ENCODE assay signal across 2 cellular contexts in the genomic region with DNA sequence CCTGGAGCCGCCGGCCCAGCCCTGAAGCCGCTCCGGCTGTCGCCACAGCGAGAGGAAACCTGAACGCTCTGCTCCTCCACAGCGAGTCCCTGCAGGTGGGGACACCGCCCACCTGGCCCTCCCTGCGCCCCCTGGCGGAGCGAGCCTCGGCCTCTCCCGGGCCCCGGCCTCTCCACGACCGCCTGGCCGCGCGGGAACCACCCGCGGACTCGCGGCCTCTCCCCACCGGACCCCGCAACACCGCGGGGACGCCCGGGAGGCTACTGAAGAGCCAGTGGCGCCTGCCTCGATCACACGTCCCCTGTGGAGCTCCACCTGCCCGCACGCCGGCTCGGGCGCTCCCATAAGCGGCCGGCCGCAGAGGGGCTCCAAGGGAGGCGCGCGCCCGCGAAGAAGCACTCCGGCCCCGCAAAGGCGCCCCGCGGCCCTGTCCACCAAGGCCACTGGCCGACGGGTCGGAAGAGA.
TF ChIP-seq lines count a peak whose summit lies in the region.

No MANE protein-coding gene starts in this region.

TF ChIP-seq in A549, 52 proteins besides CTCF, POLR2A, EP300 and RAD21 (continued from another document):
- TF ChIP-seq, protein P1, sequence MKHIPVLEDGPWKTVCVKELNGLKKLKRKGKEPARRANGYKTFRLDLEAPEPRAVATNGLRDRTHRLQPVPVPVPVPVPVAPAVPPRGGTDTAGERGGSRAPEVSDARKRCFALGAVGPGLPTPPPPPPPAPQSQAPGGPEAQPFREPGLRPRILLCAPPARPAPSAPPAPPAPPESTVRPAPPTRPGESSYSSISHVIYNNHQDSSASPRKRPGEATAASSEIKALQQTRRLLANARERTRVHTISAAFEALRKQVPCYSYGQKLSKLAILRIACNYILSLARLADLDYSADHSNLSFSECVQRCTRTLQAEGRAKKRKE (CRISPR knock-in tag; IDR thresholded peaks at IDR 0.05; ENCODE audit: low read depth), result no peak
- TF ChIP-seq SREBF2 (IDR thresholded peaks at IDR 0.05), result no peak
- TF ChIP-seq SMC3 (IDR thresholded peaks at IDR 0.05), result peak; percentile 93
- TF ChIP-seq, protein P2, sequence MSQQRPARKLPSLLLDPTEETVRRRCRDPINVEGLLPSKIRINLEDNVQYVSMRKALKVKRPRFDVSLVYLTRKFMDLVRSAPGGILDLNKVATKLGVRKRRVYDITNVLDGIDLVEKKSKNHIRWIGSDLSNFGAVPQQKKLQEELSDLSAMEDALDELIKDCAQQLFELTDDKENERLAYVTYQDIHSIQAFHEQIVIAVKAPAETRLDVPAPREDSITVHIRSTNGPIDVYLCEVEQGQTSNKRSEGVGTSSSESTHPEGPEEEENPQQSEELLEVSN (IDR thresholded peaks at IDR 0.05; ENCODE audit: borderline replicate concordance, low read depth), result peak; percentile 52; the same call in 1 of the 2 replicates
- no peak for TF ChIP-seq ESRRA (IDR thresholded peaks at IDR 0.05; ENCODE audit: borderline replicate concordance, low read length)
- TF ChIP-seq, protein P3, sequence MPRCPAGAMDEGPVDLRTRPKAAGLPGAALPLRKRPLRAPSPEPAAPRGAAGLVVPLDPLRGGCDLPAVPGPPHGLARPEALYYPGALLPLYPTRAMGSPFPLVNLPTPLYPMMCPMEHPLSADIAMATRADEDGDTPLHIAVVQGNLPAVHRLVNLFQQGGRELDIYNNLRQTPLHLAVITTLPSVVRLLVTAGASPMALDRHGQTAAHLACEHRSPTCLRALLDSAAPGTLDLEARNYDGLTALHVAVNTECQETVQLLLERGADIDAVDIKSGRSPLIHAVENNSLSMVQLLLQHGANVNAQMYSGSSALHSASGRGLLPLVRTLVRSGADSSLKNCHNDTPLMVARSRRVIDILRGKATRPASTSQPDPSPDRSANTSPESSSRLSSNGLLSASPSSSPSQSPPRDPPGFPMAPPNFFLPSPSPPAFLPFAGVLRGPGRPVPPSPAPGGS (IDR thresholded peaks at IDR 0.05), result no peak
- no peak for TF ChIP-seq CBX2 (IDR thresholded peaks at IDR 0.05; ENCODE audit: borderline replicate concordance, low read depth)
- no peak for TF ChIP-seq KDM5A (IDR thresholded peaks at IDR 0.05)
- TF ChIP-seq, protein P4, sequence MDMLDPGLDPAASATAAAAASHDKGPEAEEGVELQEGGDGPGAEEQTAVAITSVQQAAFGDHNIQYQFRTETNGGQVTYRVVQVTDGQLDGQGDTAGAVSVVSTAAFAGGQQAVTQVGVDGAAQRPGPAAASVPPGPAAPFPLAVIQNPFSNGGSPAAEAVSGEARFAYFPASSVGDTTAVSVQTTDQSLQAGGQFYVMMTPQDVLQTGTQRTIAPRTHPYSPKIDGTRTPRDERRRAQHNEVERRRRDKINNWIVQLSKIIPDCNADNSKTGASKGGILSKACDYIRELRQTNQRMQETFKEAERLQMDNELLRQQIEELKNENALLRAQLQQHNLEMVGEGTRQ (IDR thresholded peaks at IDR 0.05), result no peak
- TF ChIP-seq, protein P5, sequence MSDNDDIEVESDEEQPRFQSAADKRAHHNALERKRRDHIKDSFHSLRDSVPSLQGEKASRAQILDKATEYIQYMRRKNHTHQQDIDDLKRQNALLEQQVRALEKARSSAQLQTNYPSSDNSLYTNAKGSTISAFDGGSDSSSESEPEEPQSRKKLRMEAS (IDR thresholded peaks at IDR 0.05), result 0 out of 2 replicates have a peak, but pooled peaks have one; percentile 25
- TF ChIP-seq ZSCAN20 (CRISPR knock-in tag; IDR thresholded peaks at IDR 0.05), result no peak
- no peak for TF ChIP-seq EHMT2 (IDR thresholded peaks at IDR 0.05; ENCODE audit: low read depth)
- no peak for TF ChIP-seq FOSB (CRISPR knock-in tag; IDR thresholded peaks at IDR 0.05)
- no peak for TF ChIP-seq RNF2 (IDR thresholded peaks at IDR 0.05; ENCODE audit: borderline replicate concordance, low read depth)
- TF ChIP-seq ZFP36 (IDR thresholded peaks at IDR 0.05; ENCODE audit: borderline replicate concordance, partially characterized antibody), result no peak
- no peak for TF ChIP-seq FOXS1 (CRISPR knock-in tag; IDR thresholded peaks at IDR 0.05)
- TF ChIP-seq JUNB (IDR thresholded peaks at IDR 0.05), result no peak

TF ChIP-seq in HEK293, 187 proteins besides CTCF, POLR2A, EP300 and RAD21 (continued from another document and continues in another):
- TF ChIP-seq, protein P6, sequence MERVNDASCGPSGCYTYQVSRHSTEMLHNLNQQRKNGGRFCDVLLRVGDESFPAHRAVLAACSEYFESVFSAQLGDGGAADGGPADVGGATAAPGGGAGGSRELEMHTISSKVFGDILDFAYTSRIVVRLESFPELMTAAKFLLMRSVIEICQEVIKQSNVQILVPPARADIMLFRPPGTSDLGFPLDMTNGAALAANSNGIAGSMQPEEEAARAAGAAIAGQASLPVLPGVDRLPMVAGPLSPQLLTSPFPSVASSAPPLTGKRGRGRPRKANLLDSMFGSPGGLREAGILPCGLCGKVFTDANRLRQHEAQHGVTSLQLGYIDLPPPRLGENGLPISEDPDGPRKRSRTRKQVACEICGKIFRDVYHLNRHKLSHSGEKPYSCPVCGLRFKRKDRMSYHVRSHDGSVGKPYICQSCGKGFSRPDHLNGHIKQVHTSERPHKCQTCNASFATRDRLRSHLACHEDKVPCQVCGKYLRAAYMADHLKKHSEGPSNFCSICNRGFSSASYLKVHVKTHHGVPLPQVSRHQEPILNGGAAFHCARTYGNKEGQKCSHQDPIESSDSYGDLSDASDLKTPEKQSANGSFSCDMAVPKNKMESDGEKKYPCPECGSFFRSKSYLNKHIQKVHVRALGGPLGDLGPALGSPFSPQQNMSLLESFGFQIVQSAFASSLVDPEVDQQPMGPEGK (tag by site-specific recombination; IDR thresholded peaks at IDR 0.05), result peak; percentile 62; the same call in 1 of the 2 replicates
- TF ChIP-seq GFI1B (tag by site-specific recombination; IDR thresholded peaks at IDR 0.05) (no peak), ZNF660 (tag by site-specific recombination; IDR thresholded peaks at IDR 0.05) (peak; percentile 55; the same call in 1 of the 2 replicates), ZNF600 (tag by site-specific recombination; IDR thresholded peaks at IDR 0.05) (peak; percentile 69), ZSCAN16 (tag by site-specific recombination; IDR thresholded peaks at IDR 0.05) (no peak), ZNF335 (tag by site-specific recombination; conservative IDR thresholded peaks at IDR 0.05) (peak; percentile 58), ZNF768 (tag by site-specific recombination; IDR thresholded peaks at IDR 0.05) (no peak), ZIC2 (tag by site-specific recombination; IDR thresholded peaks at IDR 0.05) (peak; percentile 92), ZXDB (tag by site-specific recombination; IDR thresholded peaks at IDR 0.05) (peak; percentile 49; the same call in 1 of the 2 replicates), ZBTB48 (tag by site-specific recombination; IDR thresholded peaks at IDR 0.05) (no peak), GLIS1 (tag by site-specific recombination; IDR thresholded peaks at IDR 0.05) (peak; percentile 76), ZNF24 (tag by site-specific recombination; IDR thresholded peaks at IDR 0.05) (no peak), SCRT2 (tag by site-specific recombination; IDR thresholded peaks at IDR 0.05) (peak; percentile 64), ZEB2 (tag by site-specific recombination; IDR thresholded peaks at IDR 0.05) (peak; percentile 83), ZFHX2 (tag by site-specific recombination; conservative IDR thresholded peaks at IDR 0.05) (peak; percentile 71), BCL11B (tag by site-specific recombination; IDR thresholded peaks at IDR 0.05; ENCODE audit: low read depth) (no peak), KLF10 (tag by site-specific recombination; IDR thresholded peaks at IDR 0.05) (peak; percentile 72), MZF1 (tag by site-specific recombination; IDR thresholded peaks at IDR 0.05; ENCODE audit: borderline replicate concordance) (0 out of 2 replicates have a peak, but pooled peaks have one; percentile 17), KLF7 (tag by site-specific recombination; IDR thresholded peaks at IDR 0.05; ENCODE audit: borderline replicate concordance) (peak; percentile 79; the same call in 1 of the 2 replicates), SP3 (tag by site-specific recombination; IDR thresholded peaks at IDR 0.05) (0 out of 2 replicates have a peak, but pooled peaks have one; percentile 15), ZNF76 (tag by site-specific recombination; IDR thresholded peaks at IDR 0.05; ENCODE audit: borderline replicate concordance, low read depth) (peak; percentile 34; the same call in 1 of the 2 replicates), KLF9 (tag by site-specific recombination; IDR thresholded peaks at IDR 0.05; ENCODE audit: low read depth) (peak; percentile 88), ZBTB8A (tag by site-specific recombination; IDR thresholded peaks at IDR 0.05) (peak; percentile 75)
- TF ChIP-seq, protein P7, sequence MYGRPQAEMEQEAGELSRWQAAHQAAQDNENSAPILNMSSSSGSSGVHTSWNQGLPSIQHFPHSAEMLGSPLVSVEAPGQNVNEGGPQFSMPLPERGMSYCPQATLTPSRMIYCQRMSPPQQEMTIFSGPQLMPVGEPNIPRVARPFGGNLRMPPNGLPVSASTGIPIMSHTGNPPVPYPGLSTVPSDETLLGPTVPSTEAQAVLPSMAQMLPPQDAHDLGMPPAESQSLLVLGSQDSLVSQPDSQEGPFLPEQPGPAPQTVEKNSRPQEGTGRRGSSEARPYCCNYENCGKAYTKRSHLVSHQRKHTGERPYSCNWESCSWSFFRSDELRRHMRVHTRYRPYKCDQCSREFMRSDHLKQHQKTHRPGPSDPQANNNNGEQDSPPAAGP (tag by site-specific recombination; IDR thresholded peaks at IDR 0.05), result 0 out of 2 replicates have a peak, but pooled peaks have one; percentile 11
- TF ChIP-seq, protein P8, sequence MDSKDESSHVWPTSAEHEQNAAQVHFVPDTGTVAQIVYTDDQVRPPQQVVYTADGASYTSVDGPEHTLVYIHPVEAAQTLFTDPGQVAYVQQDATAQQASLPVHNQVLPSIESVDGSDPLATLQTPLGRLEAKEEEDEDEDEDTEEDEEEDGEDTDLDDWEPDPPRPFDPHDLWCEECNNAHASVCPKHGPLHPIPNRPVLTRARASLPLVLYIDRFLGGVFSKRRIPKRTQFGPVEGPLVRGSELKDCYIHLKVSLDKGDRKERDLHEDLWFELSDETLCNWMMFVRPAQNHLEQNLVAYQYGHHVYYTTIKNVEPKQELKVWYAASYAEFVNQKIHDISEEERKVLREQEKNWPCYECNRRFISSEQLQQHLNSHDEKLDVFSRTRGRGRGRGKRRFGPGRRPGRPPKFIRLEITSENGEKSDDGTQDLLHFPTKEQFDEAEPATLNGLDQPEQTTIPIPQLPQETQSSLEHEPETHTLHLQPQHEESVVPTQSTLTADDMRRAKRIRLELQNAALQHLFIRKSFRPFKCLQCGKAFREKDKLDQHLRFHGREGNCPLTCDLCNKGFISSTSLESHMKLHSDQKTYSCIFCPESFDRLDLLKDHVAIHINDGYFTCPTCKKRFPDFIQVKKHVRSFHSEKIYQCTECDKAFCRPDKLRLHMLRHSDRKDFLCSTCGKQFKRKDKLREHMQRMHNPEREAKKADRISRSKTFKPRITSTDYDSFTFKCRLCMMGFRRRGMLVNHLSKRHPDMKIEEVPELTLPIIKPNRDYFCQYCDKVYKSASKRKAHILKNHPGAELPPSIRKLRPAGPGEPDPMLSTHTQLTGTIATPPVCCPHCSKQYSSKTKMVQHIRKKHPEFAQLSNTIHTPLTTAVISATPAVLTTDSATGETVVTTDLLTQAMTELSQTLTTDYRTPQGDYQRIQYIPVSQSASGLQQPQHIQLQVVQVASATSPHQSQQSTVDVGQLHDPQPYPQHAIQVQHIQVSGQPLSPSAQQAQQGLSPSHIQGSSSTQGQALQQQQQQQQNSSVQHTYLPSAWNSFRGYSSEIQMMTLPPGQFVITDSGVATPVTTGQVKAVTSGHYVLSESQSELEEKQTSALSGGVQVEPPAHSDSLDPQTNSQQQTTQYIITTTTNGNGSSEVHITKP (tag by site-specific recombination; IDR thresholded peaks at IDR 0.05), result 0 out of 2 replicates have a peak, but pooled peaks have one; percentile 9
- TF ChIP-seq, protein P9, sequence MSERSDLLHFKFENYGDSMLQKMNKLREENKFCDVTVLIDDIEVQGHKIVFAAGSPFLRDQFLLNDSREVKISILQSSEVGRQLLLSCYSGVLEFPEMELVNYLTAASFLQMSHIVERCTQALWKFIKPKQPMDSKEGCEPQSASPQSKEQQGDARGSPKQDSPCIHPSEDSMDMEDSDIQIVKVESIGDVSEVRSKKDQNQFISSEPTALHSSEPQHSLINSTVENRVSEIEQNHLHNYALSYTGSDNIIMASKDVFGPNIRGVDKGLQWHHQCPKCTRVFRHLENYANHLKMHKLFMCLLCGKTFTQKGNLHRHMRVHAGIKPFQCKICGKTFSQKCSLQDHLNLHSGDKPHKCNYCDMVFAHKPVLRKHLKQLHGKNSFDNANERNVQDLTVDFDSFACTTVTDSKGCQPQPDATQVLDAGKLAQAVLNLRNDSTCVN (tag by site-specific recombination; optimal IDR thresholded peaks at IDR 0.05), result peak; percentile 76
- TF ChIP-seq, protein P10, sequence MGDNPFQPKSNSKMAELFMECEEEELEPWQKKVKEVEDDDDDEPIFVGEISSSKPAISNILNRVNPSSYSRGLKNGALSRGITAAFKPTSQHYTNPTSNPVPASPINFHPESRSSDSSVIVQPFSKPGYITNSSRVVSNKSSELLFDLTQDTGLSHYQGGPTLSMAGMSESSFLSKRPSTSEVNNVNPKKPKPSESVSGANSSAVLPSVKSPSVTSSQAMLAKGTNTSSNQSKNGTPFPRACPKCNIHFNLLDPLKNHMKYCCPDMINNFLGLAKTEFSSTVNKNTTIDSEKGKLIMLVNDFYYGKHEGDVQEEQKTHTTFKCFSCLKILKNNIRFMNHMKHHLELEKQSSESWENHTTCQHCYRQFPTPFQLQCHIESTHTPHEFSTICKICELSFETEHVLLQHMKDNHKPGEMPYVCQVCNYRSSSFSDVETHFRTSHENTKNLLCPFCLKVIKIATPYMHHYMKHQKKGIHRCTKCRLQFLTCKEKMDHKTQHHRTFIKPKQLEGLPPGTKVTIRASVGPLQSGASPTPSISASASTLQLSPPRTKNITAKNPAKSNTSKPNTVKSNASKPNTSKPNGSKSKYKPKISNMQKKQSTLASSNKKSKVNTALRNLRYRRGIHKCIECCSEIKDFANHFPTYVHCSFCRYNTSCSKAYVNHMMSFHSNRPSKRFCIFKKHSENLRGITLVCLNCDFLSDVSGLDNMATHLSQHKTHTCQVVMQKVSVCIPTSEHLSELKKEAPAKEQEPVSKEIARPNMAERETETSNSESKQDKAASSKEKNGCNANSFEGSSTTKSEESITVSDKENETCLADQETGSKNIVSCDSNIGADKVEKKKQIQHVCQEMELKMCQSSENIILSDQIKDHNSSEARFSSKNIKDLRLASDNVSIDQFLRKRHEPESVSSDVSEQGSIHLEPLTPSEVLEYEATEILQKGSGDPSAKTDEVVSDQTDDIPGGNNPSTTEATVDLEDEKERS (tag by site-specific recombination; IDR thresholded peaks at IDR 0.05), result no peak
- TF ChIP-seq, protein P11, sequence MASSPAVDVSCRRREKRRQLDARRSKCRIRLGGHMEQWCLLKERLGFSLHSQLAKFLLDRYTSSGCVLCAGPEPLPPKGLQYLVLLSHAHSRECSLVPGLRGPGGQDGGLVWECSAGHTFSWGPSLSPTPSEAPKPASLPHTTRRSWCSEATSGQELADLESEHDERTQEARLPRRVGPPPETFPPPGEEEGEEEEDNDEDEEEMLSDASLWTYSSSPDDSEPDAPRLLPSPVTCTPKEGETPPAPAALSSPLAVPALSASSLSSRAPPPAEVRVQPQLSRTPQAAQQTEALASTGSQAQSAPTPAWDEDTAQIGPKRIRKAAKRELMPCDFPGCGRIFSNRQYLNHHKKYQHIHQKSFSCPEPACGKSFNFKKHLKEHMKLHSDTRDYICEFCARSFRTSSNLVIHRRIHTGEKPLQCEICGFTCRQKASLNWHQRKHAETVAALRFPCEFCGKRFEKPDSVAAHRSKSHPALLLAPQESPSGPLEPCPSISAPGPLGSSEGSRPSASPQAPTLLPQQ (tag by site-specific recombination; IDR thresholded peaks at IDR 0.05), result peak; percentile 67
